16 cellular contexts compared by ENCODE assay signal in the genomic region with DNA sequence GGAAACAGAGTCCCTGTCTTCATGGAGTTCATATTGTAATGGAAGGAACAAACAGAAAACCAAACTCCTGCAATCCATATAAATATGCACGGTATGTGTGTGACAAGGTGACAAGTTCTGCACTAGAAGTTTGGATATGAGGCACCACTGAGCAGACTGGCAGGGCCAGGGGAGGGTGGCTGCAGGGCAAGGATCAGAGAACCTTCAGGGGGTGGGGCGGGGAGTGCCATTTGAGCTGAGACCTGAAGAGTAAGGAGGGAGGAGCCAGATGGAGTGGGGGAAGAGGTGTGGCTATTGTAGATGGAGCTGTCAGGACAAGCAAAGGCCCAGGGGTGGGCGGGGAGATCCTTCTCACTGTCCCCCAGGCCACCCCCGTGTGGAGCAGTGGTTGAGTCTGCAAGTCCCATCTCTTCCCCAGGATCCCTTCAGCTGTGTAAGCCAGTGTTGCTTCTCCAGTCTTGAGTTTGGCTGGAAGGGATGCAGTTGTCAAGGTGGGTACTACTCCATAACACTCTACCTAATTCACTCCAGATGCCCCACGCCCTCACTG.
"Had no signal": no experiment of that assay in that cellular context is flagged by ENCODE, and none has a peak within 500 bp of the region (broad histone marks: within the 10 kb centered on the region; RNA-seq: fewer than 3 reads in every experiment).

No MANE protein-coding gene starts in this region.

- H3K4me3 ChIP-seq: left ventricle myocardium inferior, suprapubic skin, transverse colon, vagina had no signal

- H3K27me3 ChIP-seq: suprapubic skin, transverse colon, vagina had no signal

- H3K9me3 ChIP-seq: left ventricle myocardium inferior, suprapubic skin, transverse colon, vagina had no signal

- DNase-seq: activated CD4-positive, alpha-beta T cell treated with anti-CD3 and anti-CD28 coated beads for 1 hour; dermis blood vessel endothelial cell; effector memory CD4-positive, alpha-beta T cell; foreskin fibroblast; glutamatergic neuron; hippocampal formation; left ventricle myocardium inferior; mammary epithelial cell; nephron progenitor cell; nucleus accumbens; posterior cingulate gyrus; T-helper 1 cell; T-helper 9 cell; transverse colon had no signal

- H3K27ac ChIP-seq: left ventricle myocardium inferior, suprapubic skin, transverse colon, vagina had no signal
